In the genomic region with DNA sequence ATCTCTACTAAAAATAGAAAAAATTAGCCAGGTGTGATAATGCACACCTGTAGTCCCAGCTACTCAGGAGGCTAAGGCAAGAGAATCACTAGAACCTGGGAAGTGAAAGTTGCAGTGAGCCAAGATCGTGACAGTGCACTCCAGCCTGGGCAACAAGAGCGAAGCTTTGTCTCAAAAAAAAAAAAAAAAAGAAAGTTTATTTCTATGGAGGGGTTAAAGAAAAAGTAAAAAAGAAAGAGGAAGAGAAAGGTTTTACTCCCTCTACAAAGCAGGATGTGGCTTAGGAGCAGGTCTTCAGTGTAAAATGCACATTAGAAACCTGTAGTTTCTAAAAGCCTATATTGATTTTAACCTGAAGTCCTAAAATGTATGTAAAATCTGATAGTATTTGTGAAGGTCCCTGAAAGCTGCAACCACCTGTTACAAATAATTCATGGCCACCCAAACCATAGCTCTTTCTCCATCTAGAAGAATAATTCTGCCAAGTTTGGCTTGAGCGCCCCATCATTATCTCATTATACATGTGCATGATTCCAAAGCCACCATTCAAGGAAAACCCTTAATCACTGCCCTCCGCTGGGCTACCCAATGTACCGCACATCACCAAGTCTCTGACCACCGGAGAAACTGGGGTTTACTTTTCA, we compare ENCODE assay signal across 1 cellular context.
TF ChIP-seq lines count a peak whose summit lies in the region.

No MANE protein-coding gene starts in this region.

TF ChIP-seq in IMR-90, 13 proteins besides CTCF, POLR2A, EP300 and RAD21 (continued from another document):
- TF ChIP-seq, protein P1, sequence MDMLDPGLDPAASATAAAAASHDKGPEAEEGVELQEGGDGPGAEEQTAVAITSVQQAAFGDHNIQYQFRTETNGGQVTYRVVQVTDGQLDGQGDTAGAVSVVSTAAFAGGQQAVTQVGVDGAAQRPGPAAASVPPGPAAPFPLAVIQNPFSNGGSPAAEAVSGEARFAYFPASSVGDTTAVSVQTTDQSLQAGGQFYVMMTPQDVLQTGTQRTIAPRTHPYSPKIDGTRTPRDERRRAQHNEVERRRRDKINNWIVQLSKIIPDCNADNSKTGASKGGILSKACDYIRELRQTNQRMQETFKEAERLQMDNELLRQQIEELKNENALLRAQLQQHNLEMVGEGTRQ (IDR thresholded peaks at IDR 0.05; ENCODE audit: low read depth, low read length) = no peak
